Comparison of ENCODE assay signal across 8 cellular contexts in genomic region chr2:56185582-56186046, GRCh38. TPM values are rescaled to one million over a fixed set of nuclear protein-coding genes. Genes with fewer than 3 reads are reported as not detected.
DNase-seq lines count a peak whose midpoint lies in the region; ATAC-seq and TF ChIP-seq lines count a peak whose summit lies in the region.

No MANE protein-coding gene starts in this region.

- H3K4me1 ChIP-seq in psoas muscle, result no peaks in the 10 kb centered on the region

- CTCF ChIA-PET in T-cell (lab: Charles Lee), result no interaction called here

- peak; percentile 8 for TF ChIP-seq CTCF in psoas muscle (IDR thresholded peaks at IDR 0.05)

- WGBS in psoas muscle, 3 donors, result 13 to 19% (median 16%) methylated on average over 9 to 11 of the region's 11 CpGs

- DNase-seq in SIG-M5 treated with dmso at 0.1 percent for 504 hours (lab: John Stamatoyannopoulos, UW; ENCODE audit: unreplicated experiment), result peak; percentile 14
- no peak for DNase-seq in SIG-M5 (lab: John Stamatoyannopoulos, UW)
- no peak for DNase-seq in T-cell
- DNase-seq in left cardiac atrium, result peak; percentile 70
- DNase-seq in psoas muscle, result peak; percentile 29 to 58
- DNase-seq in activated T-helper 2 cell treated with anti-CD3 and anti-CD28 coated beads, Interferon-gamma antibody, Interleukin-2, Interleukin-4, amounts not matched to agents 10 μg/mL and 5 μg/mL and 100 μg/mL, durations not matched to agents 14 hours and 24 hours and 36 hours (ENCODE audit: low spot score), result no peak
- DNase-seq in immature natural killer cell, result no peak
- DNase-seq in activated CD4-positive, alpha-beta T cell treated with anti-CD3 and anti-CD28 coated beads, Interleukin-2, amount 50 U/mL, for 1 hour, result no peak

- H3K36me3 ChIP-seq in psoas muscle (ENCODE audit: insufficient read depth in 1 of 2, low read depth in 1 of 2), result no peaks in the 10 kb centered on the region

- peak overlapping the region; percentile 49 to 53 (median 52) for H3K4me3 Mint-ChIP-seq in T-cell
- H3K4me3 Mint-ChIP-seq in activated T-helper 2 cell treated with anti-CD3 and anti-CD28 coated beads, Interferon-gamma antibody, Interleukin-2, Interleukin-4, amounts not matched to agents 10 μg/mL and 5 μg/mL and 100 μg/mL, durations not matched to agents 14 hours and 24 hours and 36 hours (ENCODE audit: low read depth), result no peak overlapping the region
- peak overlapping the region in 2 of 5 donors; percentile 17 to 38 for H3K4me3 Mint-ChIP-seq in immature natural killer cell

- H3K36me3 Mint-ChIP-seq in T-cell, result no peaks in the 10 kb centered on the region
- no peaks in the 10 kb centered on the region for H3K36me3 Mint-ChIP-seq in activated T-helper 2 cell treated with anti-CD3 and anti-CD28 coated beads, Interferon-gamma antibody, Interleukin-2, Interleukin-4, amounts not matched to agents 10 μg/mL and 5 μg/mL and 100 μg/mL, durations not matched to agents 14 hours and 24 hours and 36 hours (ENCODE audit: low read depth)
- no peaks in the 10 kb centered on the region for H3K36me3 Mint-ChIP-seq in immature natural killer cell

- H3K4me3 ChIP-seq in psoas muscle, result peak overlapping the region; percentile 76

- H3K27me3 ChIP-seq in psoas muscle (ENCODE audit: insufficient read depth in 3 of 3, low read length in 2 of 3), result peaks cover 0 to 27% (median 0%) of the 10 kb centered on the region in 3 donors

- ATAC-seq in T-cell (replicated peaks in 1 of 4) (no peak), left cardiac atrium (peak; percentile 28 to 55), psoas muscle (peak in 1 of 4 donors; percentile 46)

- H3K4me1 Mint-ChIP-seq in T-cell, result peaks cover 0 to 18% (median 11%) of the 10 kb centered on the region in 3 donors
- no peaks in the 10 kb centered on the region for H3K4me1 Mint-ChIP-seq in activated T-helper 2 cell treated with anti-CD3 and anti-CD28 coated beads, Interferon-gamma antibody, Interleukin-2, Interleukin-4, amounts not matched to agents 10 μg/mL and 5 μg/mL and 100 μg/mL, durations not matched to agents 14 hours and 24 hours and 36 hours (ENCODE audit: low read depth)
- H3K4me1 Mint-ChIP-seq in immature natural killer cell, result peaks cover 0 to 4% of the 10 kb centered on the region in 2 donors

- peaks cover 57 to 61% of the 10 kb centered on the region in 2 donors for H3K27me3 Mint-ChIP-seq in T-cell
- peaks cover 54% of the 10 kb centered on the region for H3K27me3 Mint-ChIP-seq in activated T-helper 2 cell treated with anti-CD3 and anti-CD28 coated beads, Interferon-gamma antibody, Interleukin-2, Interleukin-4, amounts not matched to agents 10 μg/mL and 5 μg/mL and 100 μg/mL, durations not matched to agents 14 hours and 24 hours and 36 hours (ENCODE audit: low read depth)
- peaks cover 10 to 27% (median 17%) of the 10 kb centered on the region in 3 donors for H3K27me3 Mint-ChIP-seq in immature natural killer cell (ENCODE audit: low read depth in 3 of 3)

- H3K27ac Mint-ChIP-seq in T-cell (no peak overlapping the region), immature natural killer cell (no peak overlapping the region)
- H3K27ac Mint-ChIP-seq in activated T-helper 2 cell treated with anti-CD3 and anti-CD28 coated beads, Interferon-gamma antibody, Interleukin-2, Interleukin-4, amounts not matched to agents 10 μg/mL and 5 μg/mL and 100 μg/mL, durations not matched to agents 14 hours and 24 hours and 36 hours, result no peak overlapping the region

- intact Hi-C loops in left cardiac atrium (cut with DNase I), result no loop called here
- intact Hi-C loops in psoas muscle (cut with DNase I), result loop anchor here in 1 of 2 donors (10.0 kb wide), 1 partner anchor 339 kb away; no protein-coding TSS in a partner anchor
- intact Hi-C loops in activated T-helper 2 cell treated with anti-CD3 and anti-CD28 coated beads, Interferon-gamma antibody, Interleukin-2, Interleukin-4, amounts not matched to agents 10 μg/mL and 5 μg/mL and 100 μg/mL, durations not matched to agents 14 hours and 24 hours and 36 hours (cut with micrococcal nuclease), result loop anchor here (10.0 kb wide), 1 partner anchor 559 kb away; no protein-coding TSS in a partner anchor

- H3K9me3 Mint-ChIP-seq in T-cell, result no peaks in the 10 kb centered on the region
- no peaks in the 10 kb centered on the region for H3K9me3 Mint-ChIP-seq in activated T-helper 2 cell treated with anti-CD3 and anti-CD28 coated beads, Interferon-gamma antibody, Interleukin-2, Interleukin-4, amounts not matched to agents 10 μg/mL and 5 μg/mL and 100 μg/mL, durations not matched to agents 14 hours and 24 hours and 36 hours
- peaks cover 0 to 20% (median 8%) of the 10 kb centered on the region in 6 donors for H3K9me3 Mint-ChIP-seq in immature natural killer cell

- POLR2A ChIA-PET in T-cell (lab: Charles Lee), result no interaction called here

- no peak overlapping the region for H3K27ac ChIP-seq in psoas muscle

- no peaks in the 10 kb centered on the region for H3K9me3 ChIP-seq in psoas muscle

RNA-seq across cellular contexts. Expression of gene CCDC85A, which starts 1.8 kb away (rescaled TPM):
- total RNA-seq in T-cell, result not detected
- total RNA-seq in left cardiac atrium, result 1 to 10 TPM; 2.5 to 4.9 TPM
- 1 to 10 TPM; 1.8 to 5.6 (median 2.9) TPM for total RNA-seq in psoas muscle
- 1 to 10 TPM; 1.8 to 1.9 (median 1.8) TPM for polyA plus RNA-seq in psoas muscle
- not detected in 2 replicates for total RNA-seq in activated T-helper 2 cell treated with anti-CD3 and anti-CD28 coated beads, Interferon-gamma antibody, Interleukin-2, Interleukin-4, amounts not matched to agents 10 μg/mL and 5 μg/mL and 100 μg/mL, durations not matched to agents 14 hours and 24 hours and 36 hours
- polyA plus RNA-seq in immature natural killer cell, result not detected

Comparison
In these comparisons a context has a peak if more than half of its experiments do, and no peak if none do; other contexts are left out.
1. DNase-seq: peak in SIG-M5 treated with dmso at 0.1 percent for 504 hours (single experiment), left cardiac atrium (single experiment) and psoas muscle (2 of 2); none in SIG-M5 (single experiment), T-cell (0 of 34), activated T-helper 2 cell treated with anti-CD3 and anti-CD28 coated beads, Interferon-gamma antibody, Interleukin-2, Interleukin-4, amounts not matched to agents 10 μg/mL and 5 μg/mL and 100 μg/mL, durations not matched to agents 14 hours and 24 hours and 36 hours (single experiment), immature natural killer cell (0 of 3) and activated CD4-positive, alpha-beta T cell treated with anti-CD3 and anti-CD28 coated beads, Interleukin-2, amount 50 U/mL, for 1 hour (single experiment).
2. ATAC-seq: peak in left cardiac atrium (2 of 2); none in T-cell (0 of 4).